In the genomic region with DNA sequence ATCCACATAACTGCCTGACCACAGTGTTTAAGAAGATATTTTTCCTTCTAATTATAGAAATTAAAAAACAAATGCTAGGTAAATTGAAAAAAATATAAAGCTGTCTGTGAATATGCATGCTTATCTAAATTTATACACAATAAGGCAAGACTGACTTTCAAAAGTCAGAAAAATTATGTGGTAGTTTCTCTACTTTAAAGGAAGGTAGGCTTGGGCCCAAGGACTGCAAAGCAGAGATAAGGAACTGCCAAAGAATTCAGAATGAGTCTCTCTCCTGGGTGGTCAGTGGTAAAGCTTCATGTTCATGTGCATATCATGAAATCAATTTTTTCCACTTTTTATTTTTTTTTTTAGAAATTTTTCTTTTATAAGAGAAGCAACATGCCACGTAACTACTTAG, we compare ENCODE assay signal across 1 cellular context.
TF ChIP-seq lines count a peak whose summit lies in the region.

No MANE protein-coding gene starts in this region.

TF ChIP-seq in K562, 482 proteins besides CTCF, POLR2A, EP300 and RAD21 (continued from another document and continues in another):
- TF ChIP-seq XRCC3 (IDR thresholded peaks at IDR 0.05) (no peak), HDGF (IDR thresholded peaks at IDR 0.05) (no peak), ZNF133 (CRISPR knock-in tag; IDR thresholded peaks at IDR 0.05) (no peak), CBX3 (IDR thresholded peaks at IDR 0.05; ENCODE audit: borderline replicate concordance in 1 of 2, low read length in 2 of 2) (peak in 1 of 2 experiments; percentile 56; a peak in 1 of 3 replicates), CXXC5 (CRISPR knock-in tag; IDR thresholded peaks at IDR 0.05) (0 out of 2 replicates have a peak, but pooled peaks have one; percentile 20), CBX5 (IDR thresholded peaks at IDR 0.05; ENCODE audit: borderline replicate concordance, low read depth) (no peak), ZC3H8 (IDR thresholded peaks at IDR 0.05) (no peak), FOXA3 (CRISPR knock-in tag; conservative IDR thresholded peaks at IDR 0.05 in 1 of 2, IDR thresholded peaks at IDR 0.05 in 1 of 2) (no peak), ZNF146 (CRISPR knock-in tag; IDR thresholded peaks at IDR 0.05; ENCODE audit: unreplicated experiment) (no peak), ETS2 (tag; IDR thresholded peaks at IDR 0.05; ENCODE audit: borderline replicate concordance, poor library complexity, severe bottlenecking) (no peak), ZNF274 (IDR thresholded peaks at IDR 0.05; ENCODE audit: borderline replicate concordance, low read depth, low read length) (no peak), SIN3A (IDR thresholded peaks at IDR 0.05; ENCODE audit: borderline replicate concordance in 2 of 2, control insufficient read depth in 1 of 2, low read depth in 2 of 2, low read length in 2 of 2) (no peak), CBFA2T3 (IDR thresholded peaks at IDR 0.05) (peak; percentile 88), ARID1B (IDR thresholded peaks at IDR 0.05) (peak; percentile 95), MCM3 (IDR thresholded peaks at IDR 0.05) (no peak), ZNF143 (CRISPR knock-in tag; IDR thresholded peaks at IDR 0.05) (no peak), HCFC1 (IDR thresholded peaks at IDR 0.05; ENCODE audit: low read depth, low read length) (no peak), ZKSCAN3 (CRISPR knock-in tag; IDR thresholded peaks at IDR 0.05) (no peak), MED1 (CRISPR knock-in tag; IDR thresholded peaks at IDR 0.05; ENCODE audit: borderline replicate concordance) (no peak), MCM5 (IDR thresholded peaks at IDR 0.05; ENCODE audit: low read depth) (no peak), PCBP1 (IDR thresholded peaks at IDR 0.05; ENCODE audit: low read depth, low read length, poor library complexity, severe bottlenecking) (no peak), BACH1 (tag; IDR thresholded peaks at IDR 0.05) (no peak), KAT8 (IDR thresholded peaks at IDR 0.05; ENCODE audit: low read depth) (no peak), HNRNPLL (IDR thresholded peaks at IDR 0.05; ENCODE audit: low read depth, low read length, poor library complexity, severe bottlenecking) (no peak), KAT7 (CRISPR knock-in tag; IDR thresholded peaks at IDR 0.05; ENCODE audit: borderline replicate concordance) (no peak), ZNF212 (CRISPR knock-in tag; IDR thresholded peaks at IDR 0.05) (no peak), MTA2 (IDR thresholded peaks at IDR 0.05; ENCODE audit: low read depth) (peak; percentile 79), MAZ (CRISPR knock-in tag; conservative IDR thresholded peaks at IDR 0.05 in 1 of 2, IDR thresholded peaks at IDR 0.05 in 1 of 2) (no peak), MCM2 (IDR thresholded peaks at IDR 0.05; ENCODE audit: low read depth) (no peak), RAD51 (IDR thresholded peaks at IDR 0.05; ENCODE audit: borderline replicate concordance, low read depth) (no peak), ELF1 (tag; IDR thresholded peaks at IDR 0.05) (no peak), PML (IDR thresholded peaks at IDR 0.05; ENCODE audit: low read length) (peak; percentile 74; the same call in 1 of the 2 replicates), MXI1 (IDR thresholded peaks at IDR 0.05; ENCODE audit: low read depth, low read length) (no peak)
- TF ChIP-seq, protein P1, sequence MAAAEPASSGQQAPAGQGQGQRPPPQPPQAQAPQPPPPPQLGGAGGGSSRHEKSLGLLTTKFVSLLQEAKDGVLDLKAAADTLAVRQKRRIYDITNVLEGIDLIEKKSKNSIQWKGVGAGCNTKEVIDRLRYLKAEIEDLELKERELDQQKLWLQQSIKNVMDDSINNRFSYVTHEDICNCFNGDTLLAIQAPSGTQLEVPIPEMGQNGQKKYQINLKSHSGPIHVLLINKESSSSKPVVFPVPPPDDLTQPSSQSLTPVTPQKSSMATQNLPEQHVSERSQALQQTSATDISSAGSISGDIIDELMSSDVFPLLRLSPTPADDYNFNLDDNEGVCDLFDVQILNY (CRISPR knock-in tag; IDR thresholded peaks at IDR 0.05), result no peak
- TF ChIP-seq, protein P2, sequence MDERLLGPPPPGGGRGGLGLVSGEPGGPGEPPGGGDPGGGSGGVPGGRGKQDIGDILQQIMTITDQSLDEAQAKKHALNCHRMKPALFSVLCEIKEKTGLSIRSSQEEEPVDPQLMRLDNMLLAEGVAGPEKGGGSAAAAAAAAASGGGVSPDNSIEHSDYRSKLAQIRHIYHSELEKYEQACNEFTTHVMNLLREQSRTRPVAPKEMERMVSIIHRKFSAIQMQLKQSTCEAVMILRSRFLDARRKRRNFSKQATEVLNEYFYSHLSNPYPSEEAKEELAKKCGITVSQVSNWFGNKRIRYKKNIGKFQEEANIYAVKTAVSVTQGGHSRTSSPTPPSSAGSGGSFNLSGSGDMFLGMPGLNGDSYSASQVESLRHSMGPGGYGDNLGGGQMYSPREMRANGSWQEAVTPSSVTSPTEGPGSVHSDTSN (CRISPR knock-in tag; IDR thresholded peaks at IDR 0.05; ENCODE audit: low read depth), result no peak
- TF ChIP-seq, protein P2 (tag; conservative IDR thresholded peaks at IDR 0.05; ENCODE audit: low read depth), result peak; percentile 35; the same call in 1 of the 2 replicates
- TF ChIP-seq, protein P3, sequence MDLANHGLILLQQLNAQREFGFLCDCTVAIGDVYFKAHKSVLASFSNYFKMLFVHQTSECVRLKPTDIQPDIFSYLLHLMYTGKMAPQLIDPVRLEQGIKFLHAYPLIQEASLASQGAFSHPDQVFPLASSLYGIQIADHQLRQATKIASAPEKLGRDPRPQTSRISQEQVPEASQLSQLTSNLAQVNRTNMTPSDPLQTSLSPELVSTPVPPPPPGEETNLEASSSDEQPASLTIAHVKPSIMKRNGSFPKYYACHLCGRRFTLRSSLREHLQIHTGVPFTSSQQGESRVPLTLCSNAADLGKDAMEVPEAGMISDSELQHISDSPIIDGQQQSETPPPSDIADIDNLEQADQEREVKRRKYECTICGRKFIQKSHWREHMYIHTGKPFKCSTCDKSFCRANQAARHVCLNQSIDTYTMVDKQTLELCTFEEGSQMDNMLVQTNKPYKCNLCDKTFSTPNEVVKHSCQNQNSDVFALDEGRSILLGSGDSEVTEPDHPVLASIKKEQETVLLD (IDR thresholded peaks at IDR 0.05), result no peak
- TF ChIP-seq, protein P4, sequence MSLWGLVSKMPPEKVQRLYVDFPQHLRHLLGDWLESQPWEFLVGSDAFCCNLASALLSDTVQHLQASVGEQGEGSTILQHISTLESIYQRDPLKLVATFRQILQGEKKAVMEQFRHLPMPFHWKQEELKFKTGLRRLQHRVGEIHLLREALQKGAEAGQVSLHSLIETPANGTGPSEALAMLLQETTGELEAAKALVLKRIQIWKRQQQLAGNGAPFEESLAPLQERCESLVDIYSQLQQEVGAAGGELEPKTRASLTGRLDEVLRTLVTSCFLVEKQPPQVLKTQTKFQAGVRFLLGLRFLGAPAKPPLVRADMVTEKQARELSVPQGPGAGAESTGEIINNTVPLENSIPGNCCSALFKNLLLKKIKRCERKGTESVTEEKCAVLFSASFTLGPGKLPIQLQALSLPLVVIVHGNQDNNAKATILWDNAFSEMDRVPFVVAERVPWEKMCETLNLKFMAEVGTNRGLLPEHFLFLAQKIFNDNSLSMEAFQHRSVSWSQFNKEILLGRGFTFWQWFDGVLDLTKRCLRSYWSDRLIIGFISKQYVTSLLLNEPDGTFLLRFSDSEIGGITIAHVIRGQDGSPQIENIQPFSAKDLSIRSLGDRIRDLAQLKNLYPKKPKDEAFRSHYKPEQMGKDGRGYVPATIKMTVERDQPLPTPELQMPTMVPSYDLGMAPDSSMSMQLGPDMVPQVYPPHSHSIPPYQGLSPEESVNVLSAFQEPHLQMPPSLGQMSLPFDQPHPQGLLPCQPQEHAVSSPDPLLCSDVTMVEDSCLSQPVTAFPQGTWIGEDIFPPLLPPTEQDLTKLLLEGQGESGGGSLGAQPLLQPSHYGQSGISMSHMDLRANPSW (CRISPR knock-in tag; IDR thresholded peaks at IDR 0.05), result no peak
- TF ChIP-seq, protein P5, sequence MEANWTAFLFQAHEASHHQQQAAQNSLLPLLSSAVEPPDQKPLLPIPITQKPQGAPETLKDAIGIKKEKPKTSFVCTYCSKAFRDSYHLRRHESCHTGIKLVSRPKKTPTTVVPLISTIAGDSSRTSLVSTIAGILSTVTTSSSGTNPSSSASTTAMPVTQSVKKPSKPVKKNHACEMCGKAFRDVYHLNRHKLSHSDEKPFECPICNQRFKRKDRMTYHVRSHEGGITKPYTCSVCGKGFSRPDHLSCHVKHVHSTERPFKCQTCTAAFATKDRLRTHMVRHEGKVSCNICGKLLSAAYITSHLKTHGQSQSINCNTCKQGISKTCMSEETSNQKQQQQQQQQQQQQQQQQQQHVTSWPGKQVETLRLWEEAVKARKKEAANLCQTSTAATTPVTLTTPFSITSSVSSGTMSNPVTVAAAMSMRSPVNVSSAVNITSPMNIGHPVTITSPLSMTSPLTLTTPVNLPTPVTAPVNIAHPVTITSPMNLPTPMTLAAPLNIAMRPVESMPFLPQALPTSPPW (CRISPR knock-in tag; IDR thresholded peaks at IDR 0.05), result peak; percentile 22; the same call in 1 of the 2 replicates
- TF ChIP-seq, protein P6, sequence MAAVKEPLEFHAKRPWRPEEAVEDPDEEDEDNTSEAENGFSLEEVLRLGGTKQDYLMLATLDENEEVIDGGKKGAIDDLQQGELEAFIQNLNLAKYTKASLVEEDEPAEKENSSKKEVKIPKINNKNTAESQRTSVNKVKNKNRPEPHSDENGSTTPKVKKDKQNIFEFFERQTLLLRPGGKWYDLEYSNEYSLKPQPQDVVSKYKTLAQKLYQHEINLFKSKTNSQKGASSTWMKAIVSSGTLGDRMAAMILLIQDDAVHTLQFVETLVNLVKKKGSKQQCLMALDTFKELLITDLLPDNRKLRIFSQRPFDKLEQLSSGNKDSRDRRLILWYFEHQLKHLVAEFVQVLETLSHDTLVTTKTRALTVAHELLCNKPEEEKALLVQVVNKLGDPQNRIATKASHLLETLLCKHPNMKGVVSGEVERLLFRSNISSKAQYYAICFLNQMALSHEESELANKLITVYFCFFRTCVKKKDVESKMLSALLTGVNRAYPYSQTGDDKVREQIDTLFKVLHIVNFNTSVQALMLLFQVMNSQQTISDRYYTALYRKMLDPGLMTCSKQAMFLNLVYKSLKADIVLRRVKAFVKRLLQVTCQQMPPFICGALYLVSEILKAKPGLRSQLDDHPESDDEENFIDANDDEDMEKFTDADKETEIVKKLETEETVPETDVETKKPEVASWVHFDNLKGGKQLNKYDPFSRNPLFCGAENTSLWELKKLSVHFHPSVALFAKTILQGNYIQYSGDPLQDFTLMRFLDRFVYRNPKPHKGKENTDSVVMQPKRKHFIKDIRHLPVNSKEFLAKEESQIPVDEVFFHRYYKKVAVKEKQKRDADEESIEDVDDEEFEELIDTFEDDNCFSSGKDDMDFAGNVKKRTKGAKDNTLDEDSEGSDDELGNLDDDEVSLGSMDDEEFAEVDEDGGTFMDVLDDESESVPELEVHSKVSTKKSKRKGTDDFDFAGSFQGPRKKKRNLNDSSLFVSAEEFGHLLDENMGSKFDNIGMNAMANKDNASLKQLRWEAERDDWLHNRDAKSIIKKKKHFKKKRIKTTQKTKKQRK (IDR thresholded peaks at IDR 0.05; ENCODE audit: borderline replicate concordance, low read depth, low read length), result no peak
- TF ChIP-seq, protein P7, sequence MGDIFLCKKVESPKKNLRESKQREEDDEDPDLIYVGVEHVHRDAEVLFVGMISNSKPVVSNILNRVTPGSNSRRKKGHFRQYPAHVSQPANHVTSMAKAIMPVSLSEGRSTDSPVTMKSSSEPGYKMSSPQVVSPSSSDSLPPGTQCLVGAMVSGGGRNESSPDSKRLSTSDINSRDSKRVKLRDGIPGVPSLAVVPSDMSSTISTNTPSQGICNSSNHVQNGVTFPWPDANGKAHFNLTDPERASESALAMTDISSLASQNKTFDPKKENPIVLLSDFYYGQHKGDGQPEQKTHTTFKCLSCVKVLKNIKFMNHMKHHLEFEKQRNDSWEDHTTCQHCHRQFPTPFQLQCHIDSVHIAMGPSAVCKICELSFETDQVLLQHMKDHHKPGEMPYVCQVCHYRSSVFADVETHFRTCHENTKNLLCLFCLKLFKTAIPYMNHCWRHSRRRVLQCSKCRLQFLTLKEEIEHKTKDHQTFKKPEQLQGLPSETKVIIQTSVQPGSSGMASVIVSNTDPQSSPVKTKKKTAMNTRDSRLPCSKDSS (IDR thresholded peaks at IDR 0.05; ENCODE audit: low read depth, partially characterized antibody), result no peak
- TF ChIP-seq, protein P8, sequence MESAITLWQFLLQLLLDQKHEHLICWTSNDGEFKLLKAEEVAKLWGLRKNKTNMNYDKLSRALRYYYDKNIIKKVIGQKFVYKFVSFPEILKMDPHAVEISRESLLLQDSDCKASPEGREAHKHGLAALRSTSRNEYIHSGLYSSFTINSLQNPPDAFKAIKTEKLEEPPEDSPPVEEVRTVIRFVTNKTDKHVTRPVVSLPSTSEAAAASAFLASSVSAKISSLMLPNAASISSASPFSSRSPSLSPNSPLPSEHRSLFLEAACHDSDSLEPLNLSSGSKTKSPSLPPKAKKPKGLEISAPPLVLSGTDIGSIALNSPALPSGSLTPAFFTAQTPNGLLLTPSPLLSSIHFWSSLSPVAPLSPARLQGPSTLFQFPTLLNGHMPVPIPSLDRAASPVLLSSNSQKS (CRISPR knock-in tag; IDR thresholded peaks at IDR 0.05), result no peak
- TF ChIP-seq, protein P9, sequence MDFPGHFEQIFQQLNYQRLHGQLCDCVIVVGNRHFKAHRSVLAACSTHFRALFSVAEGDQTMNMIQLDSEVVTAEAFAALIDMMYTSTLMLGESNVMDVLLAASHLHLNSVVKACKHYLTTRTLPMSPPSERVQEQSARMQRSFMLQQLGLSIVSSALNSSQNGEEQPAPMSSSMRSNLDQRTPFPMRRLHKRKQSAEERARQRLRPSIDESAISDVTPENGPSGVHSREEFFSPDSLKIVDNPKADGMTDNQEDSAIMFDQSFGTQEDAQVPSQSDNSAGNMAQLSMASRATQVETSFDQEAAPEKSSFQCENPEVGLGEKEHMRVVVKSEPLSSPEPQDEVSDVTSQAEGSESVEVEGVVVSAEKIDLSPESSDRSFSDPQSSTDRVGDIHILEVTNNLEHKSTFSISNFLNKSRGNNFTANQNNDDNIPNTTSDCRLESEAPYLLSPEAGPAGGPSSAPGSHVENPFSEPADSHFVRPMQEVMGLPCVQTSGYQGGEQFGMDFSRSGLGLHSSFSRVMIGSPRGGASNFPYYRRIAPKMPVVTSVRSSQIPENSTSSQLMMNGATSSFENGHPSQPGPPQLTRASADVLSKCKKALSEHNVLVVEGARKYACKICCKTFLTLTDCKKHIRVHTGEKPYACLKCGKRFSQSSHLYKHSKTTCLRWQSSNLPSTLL (IDR thresholded peaks at IDR 0.05), result no peak
- TF ChIP-seq, protein P10, sequence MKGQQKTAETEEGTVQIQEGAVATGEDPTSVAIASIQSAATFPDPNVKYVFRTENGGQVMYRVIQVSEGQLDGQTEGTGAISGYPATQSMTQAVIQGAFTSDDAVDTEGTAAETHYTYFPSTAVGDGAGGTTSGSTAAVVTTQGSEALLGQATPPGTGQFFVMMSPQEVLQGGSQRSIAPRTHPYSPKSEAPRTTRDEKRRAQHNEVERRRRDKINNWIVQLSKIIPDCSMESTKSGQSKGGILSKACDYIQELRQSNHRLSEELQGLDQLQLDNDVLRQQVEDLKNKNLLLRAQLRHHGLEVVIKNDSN (CRISPR knock-in tag; IDR thresholded peaks at IDR 0.05), result no peak
